ENCODE assay signal across 1 cellular context in the genomic region with DNA sequence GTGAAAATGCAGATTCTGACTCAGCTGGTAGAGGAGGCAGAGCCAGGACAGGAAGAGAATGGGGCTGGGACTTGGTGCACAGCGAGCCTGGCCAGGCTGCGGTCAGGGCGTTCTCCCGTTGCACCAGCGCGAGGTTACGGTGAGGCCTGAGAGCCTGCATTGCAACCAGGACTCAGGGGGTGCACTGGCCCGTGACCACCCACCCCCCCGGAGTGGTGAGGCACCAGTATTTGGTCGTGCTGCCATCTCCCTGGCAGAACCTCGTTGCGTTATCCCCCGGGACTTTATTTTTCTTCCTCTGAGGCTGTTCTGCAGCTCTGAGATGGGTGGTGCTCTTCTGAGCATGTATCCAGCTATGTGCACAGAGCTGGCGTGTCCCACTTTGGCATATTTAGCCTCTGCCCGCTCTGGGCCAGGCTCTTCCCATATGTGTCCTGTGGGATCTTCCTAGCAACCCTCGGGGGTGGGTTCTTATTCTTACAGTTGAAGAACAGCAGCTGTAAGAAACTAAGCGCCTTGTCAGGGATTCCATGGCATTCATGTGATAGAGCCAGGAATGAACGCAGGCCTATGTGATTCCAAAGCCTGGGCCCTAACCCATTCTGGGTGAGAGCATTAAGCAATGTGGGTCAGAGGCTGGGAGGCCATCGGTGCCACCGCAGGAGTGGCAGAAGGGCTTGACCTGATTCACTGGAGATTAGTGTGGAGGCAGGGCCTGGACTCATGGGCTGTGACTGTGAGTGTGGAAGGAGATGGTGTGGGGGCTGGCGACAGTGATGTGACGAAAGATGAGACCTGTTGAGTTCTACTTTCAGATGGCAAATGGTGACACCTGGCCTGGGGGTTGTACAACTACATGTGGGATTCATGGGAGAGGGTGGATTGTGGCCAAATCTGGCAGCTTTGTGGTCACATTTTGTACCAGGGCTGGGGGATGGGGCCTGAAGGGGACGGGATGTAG.
TF ChIP-seq lines count a peak whose summit lies in the region.

No MANE protein-coding gene starts in this region.

TF ChIP-seq in H1, 55 proteins besides CTCF, POLR2A, EP300 and RAD21:
- no peak for TF ChIP-seq TAF1 (IDR thresholded peaks at IDR 0.05; ENCODE audit: low read depth, low read length)
- TF ChIP-seq, protein P1, sequence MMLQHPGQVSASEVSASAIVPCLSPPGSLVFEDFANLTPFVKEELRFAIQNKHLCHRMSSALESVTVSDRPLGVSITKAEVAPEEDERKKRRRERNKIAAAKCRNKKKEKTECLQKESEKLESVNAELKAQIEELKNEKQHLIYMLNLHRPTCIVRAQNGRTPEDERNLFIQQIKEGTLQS (IDR thresholded peaks at IDR 0.05; ENCODE audit: insufficient read depth, low read depth, low read length), result no peak
- TF ChIP-seq CEBPB (IDR thresholded peaks at IDR 0.05; ENCODE audit: low read depth, low read length), result no peak
- TF ChIP-seq FOSL1 (IDR thresholded peaks at IDR 0.05; ENCODE audit: insufficient read depth, low read depth, low read length), result no peak
- TF ChIP-seq BCL11A (IDR thresholded peaks at IDR 0.05; ENCODE audit: low read depth in 2 of 2, low read length in 2 of 2), result no peak
- TF ChIP-seq, protein P2, sequence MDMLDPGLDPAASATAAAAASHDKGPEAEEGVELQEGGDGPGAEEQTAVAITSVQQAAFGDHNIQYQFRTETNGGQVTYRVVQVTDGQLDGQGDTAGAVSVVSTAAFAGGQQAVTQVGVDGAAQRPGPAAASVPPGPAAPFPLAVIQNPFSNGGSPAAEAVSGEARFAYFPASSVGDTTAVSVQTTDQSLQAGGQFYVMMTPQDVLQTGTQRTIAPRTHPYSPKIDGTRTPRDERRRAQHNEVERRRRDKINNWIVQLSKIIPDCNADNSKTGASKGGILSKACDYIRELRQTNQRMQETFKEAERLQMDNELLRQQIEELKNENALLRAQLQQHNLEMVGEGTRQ (IDR thresholded peaks at IDR 0.05; ENCODE audit: low read length), result no peak
- no peak for TF ChIP-seq GTF2F1 (IDR thresholded peaks at IDR 0.05; ENCODE audit: borderline replicate concordance, low read depth, low read length)
- no peak for TF ChIP-seq MAFK (IDR thresholded peaks at IDR 0.05; ENCODE audit: low read depth, low read length)
- TF ChIP-seq NANOG (IDR thresholded peaks at IDR 0.05; ENCODE audit: insufficient read depth, low read depth, low read length, poor library complexity, severe bottlenecking), result no peak
- TF ChIP-seq BACH1 (IDR thresholded peaks at IDR 0.05; ENCODE audit: low read length), result no peak
- TF ChIP-seq EZH2 (IDR thresholded peaks at IDR 0.05; ENCODE audit: low read depth, low read length, severe bottlenecking), result no peak
- TF ChIP-seq SAP30 (IDR thresholded peaks at IDR 0.05; ENCODE audit: insufficient read depth, insufficient replicate concordance, low read length), result no peak
- TF ChIP-seq, protein P3, sequence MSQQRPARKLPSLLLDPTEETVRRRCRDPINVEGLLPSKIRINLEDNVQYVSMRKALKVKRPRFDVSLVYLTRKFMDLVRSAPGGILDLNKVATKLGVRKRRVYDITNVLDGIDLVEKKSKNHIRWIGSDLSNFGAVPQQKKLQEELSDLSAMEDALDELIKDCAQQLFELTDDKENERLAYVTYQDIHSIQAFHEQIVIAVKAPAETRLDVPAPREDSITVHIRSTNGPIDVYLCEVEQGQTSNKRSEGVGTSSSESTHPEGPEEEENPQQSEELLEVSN (IDR thresholded peaks at IDR 0.05), result no peak
- no peak for TF ChIP-seq YY1 (IDR thresholded peaks at IDR 0.05; ENCODE audit: low read depth, low read length)
